1 cellular context compared by ENCODE assay signal in the genomic region with DNA sequence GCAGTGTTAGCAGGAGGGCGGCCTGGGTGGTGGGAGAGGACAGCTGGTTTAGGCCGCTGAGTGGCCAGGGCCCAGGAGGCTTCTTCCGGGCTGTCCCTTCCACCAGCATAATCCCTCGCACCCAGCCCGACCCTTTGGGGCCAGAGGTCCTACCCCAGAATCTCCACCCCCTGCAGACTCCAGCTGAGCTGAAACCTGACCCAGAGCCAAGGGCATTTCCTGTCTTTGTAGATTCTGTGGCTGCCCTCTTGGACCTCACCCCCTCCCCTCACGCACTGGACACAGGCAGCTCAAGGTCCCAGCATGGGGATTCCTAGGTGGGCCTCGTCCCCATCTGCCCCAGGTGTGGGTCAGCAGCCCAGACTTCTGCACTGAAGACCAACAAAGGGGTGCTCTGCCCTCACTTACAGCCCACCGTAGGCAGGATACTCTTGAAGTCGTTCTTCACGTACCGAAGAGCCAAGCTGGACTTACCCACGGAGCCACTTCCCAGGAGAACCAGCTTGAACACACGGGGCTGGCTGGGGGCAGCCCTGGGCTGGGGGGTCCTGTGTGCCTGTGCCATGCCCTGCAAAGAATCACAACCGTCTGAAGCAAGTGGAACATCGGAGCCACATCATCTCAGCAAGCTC.
A peak's percentile ranks its signal among the peaks of the same experiment; 100 is the strongest.
TF ChIP-seq lines count a peak whose summit lies in the region.

No MANE protein-coding gene starts in this region.

TF ChIP-seq in HepG2, 621 proteins besides CTCF, POLR2A, EP300 and RAD21 (continued from another document and continues in another):
- TF ChIP-seq AGO1 (IDR thresholded peaks at IDR 0.05; ENCODE audit: low read depth, low read length, poor library complexity, severe bottlenecking) = no peak
- no peak for TF ChIP-seq ZFYVE20 (CRISPR knock-in tag; IDR thresholded peaks at IDR 0.05; ENCODE audit: borderline replicate concordance, low read depth)
- peak; percentile 91 for TF ChIP-seq MAF1 (CRISPR knock-in tag; IDR thresholded peaks at IDR 0.05; ENCODE audit: borderline replicate concordance)
- peak; percentile 96 for TF ChIP-seq NCOR1 (IDR thresholded peaks at IDR 0.05; ENCODE audit: borderline replicate concordance, low read length)
- TF ChIP-seq, protein P1, sequence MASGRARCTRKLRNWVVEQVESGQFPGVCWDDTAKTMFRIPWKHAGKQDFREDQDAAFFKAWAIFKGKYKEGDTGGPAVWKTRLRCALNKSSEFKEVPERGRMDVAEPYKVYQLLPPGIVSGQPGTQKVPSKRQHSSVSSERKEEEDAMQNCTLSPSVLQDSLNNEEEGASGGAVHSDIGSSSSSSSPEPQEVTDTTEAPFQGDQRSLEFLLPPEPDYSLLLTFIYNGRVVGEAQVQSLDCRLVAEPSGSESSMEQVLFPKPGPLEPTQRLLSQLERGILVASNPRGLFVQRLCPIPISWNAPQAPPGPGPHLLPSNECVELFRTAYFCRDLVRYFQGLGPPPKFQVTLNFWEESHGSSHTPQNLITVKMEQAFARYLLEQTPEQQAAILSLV (CRISPR knock-in tag; IDR thresholded peaks at IDR 0.05; ENCODE audit: borderline replicate concordance) = peak; percentile 62
- no peak for TF ChIP-seq RFX5 (IDR thresholded peaks at IDR 0.05; ENCODE audit: low read depth, low read length)
- TF ChIP-seq ZBTB42 (CRISPR knock-in tag; IDR thresholded peaks at IDR 0.05) = 0 out of 2 replicates have a peak, but pooled peaks have one; percentile 47
- TF ChIP-seq DMAP1 (CRISPR knock-in tag; IDR thresholded peaks at IDR 0.05) = peak; percentile 63; the same call in 1 of the 2 replicates
- peak; percentile 90 for TF ChIP-seq MED8 (CRISPR knock-in tag; IDR thresholded peaks at IDR 0.05; ENCODE audit: insufficient replicate concordance)
- TF ChIP-seq U2AF1 (optimal IDR thresholded peaks at IDR 0.05; ENCODE audit: low read depth, low read length) = no peak
- TF ChIP-seq NFIB (CRISPR knock-in tag; IDR thresholded peaks at IDR 0.05; ENCODE audit: borderline replicate concordance) = no peak
- TF ChIP-seq HDAC1 (CRISPR knock-in tag; IDR thresholded peaks at IDR 0.05) = peak; percentile 96
- TF ChIP-seq, protein P2, sequence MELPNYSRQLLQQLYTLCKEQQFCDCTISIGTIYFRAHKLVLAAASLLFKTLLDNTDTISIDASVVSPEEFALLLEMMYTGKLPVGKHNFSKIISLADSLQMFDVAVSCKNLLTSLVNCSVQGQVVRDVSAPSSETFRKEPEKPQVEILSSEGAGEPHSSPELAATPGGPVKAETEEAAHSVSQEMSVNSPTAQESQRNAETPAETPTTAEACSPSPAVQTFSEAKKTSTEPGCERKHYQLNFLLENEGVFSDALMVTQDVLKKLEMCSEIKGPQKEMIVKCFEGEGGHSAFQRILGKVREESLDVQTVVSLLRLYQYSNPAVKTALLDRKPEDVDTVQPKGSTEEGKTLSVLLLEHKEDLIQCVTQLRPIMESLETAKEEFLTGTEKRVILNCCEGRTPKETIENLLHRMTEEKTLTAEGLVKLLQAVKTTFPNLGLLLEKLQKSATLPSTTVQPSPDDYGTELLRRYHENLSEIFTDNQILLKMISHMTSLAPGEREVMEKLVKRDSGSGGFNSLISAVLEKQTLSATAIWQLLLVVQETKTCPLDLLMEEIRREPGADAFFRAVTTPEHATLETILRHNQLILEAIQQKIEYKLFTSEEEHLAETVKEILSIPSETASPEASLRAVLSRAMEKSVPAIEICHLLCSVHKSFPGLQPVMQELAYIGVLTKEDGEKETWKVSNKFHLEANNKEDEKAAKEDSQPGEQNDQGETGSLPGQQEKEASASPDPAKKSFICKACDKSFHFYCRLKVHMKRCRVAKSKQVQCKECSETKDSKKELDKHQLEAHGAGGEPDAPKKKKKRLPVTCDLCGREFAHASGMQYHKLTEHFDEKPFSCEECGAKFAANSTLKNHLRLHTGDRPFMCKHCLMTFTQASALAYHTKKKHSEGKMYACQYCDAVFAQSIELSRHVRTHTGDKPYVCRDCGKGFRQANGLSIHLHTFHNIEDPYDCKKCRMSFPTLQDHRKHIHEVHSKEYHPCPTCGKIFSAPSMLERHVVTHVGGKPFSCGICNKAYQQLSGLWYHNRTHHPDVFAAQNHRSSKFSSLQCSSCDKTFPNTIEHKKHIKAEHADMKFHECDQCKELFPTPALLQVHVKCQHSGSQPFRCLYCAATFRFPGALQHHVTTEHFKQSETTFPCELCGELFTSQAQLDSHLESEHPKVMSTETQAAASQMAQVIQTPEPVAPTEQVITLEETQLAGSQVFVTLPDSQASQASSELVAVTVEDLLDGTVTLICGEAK (IDR thresholded peaks at IDR 0.05) = no peak
- TF ChIP-seq, protein P2 (CRISPR knock-in tag; IDR thresholded peaks at IDR 0.05) = peak; percentile 57; the same call in 1 of the 2 replicates
- no peak for TF ChIP-seq ZNF282 (IDR thresholded peaks at IDR 0.05; ENCODE audit: partially characterized antibody)
- TF ChIP-seq, protein P3, sequence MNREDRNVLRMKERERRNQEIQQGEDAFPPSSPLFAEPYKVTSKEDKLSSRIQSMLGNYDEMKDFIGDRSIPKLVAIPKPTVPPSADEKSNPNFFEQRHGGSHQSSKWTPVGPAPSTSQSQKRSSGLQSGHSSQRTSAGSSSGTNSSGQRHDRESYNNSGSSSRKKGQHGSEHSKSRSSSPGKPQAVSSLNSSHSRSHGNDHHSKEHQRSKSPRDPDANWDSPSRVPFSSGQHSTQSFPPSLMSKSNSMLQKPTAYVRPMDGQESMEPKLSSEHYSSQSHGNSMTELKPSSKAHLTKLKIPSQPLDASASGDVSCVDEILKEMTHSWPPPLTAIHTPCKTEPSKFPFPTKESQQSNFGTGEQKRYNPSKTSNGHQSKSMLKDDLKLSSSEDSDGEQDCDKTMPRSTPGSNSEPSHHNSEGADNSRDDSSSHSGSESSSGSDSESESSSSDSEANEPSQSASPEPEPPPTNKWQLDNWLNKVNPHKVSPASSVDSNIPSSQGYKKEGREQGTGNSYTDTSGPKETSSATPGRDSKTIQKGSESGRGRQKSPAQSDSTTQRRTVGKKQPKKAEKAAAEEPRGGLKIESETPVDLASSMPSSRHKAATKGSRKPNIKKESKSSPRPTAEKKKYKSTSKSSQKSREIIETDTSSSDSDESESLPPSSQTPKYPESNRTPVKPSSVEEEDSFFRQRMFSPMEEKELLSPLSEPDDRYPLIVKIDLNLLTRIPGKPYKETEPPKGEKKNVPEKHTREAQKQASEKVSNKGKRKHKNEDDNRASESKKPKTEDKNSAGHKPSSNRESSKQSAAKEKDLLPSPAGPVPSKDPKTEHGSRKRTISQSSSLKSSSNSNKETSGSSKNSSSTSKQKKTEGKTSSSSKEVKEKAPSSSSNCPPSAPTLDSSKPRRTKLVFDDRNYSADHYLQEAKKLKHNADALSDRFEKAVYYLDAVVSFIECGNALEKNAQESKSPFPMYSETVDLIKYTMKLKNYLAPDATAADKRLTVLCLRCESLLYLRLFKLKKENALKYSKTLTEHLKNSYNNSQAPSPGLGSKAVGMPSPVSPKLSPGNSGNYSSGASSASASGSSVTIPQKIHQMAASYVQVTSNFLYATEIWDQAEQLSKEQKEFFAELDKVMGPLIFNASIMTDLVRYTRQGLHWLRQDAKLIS (CRISPR knock-in tag; IDR thresholded peaks at IDR 0.05) = no peak
- no peak for TF ChIP-seq CHD2 (IDR thresholded peaks at IDR 0.05; ENCODE audit: low read depth, low read length)
- 0 out of 2 replicates have a peak, but pooled peaks have one; percentile 34 for TF ChIP-seq ZSCAN12 (CRISPR knock-in tag; IDR thresholded peaks at IDR 0.05)
- TF ChIP-seq KLF13 (CRISPR knock-in tag; IDR thresholded peaks at IDR 0.05) = peak; percentile 40; the same call in 1 of the 2 replicates
- peak; percentile 97 for TF ChIP-seq MEF2D (CRISPR knock-in tag; IDR thresholded peaks at IDR 0.05)
- TF ChIP-seq RXRA (CRISPR knock-in tag; IDR thresholded peaks at IDR 0.05) = peak; percentile 98
- TF ChIP-seq RNF2 (conservative IDR thresholded peaks at IDR 0.05; ENCODE audit: low read depth) = 0 out of 2 replicates have a peak, but pooled peaks have one; percentile 22
- no peak for TF ChIP-seq POLR2AphosphoS5 (IDR thresholded peaks at IDR 0.05; ENCODE audit: low read depth, low read length)
- peak; percentile 100 for TF ChIP-seq HIVEP1 (CRISPR knock-in tag; IDR thresholded peaks at IDR 0.05)
- TF ChIP-seq ZNF354B (CRISPR knock-in tag; IDR thresholded peaks at IDR 0.05) = no peak
- 0 out of 2 replicates have a peak, but pooled peaks have one; percentile 50 for TF ChIP-seq CHCHD3 (CRISPR knock-in tag; IDR thresholded peaks at IDR 0.05)
- no peak for TF ChIP-seq NPAS2 (CRISPR knock-in tag; IDR thresholded peaks at IDR 0.05; ENCODE audit: borderline replicate concordance)
- 0 out of 2 replicates have a peak, but pooled peaks have one; percentile 79 for TF ChIP-seq THYN1 (CRISPR knock-in tag; IDR thresholded peaks at IDR 0.05; ENCODE audit: borderline replicate concordance, low read depth)
- no peak for TF ChIP-seq ZNF382 (CRISPR knock-in tag; IDR thresholded peaks at IDR 0.05; ENCODE audit: borderline replicate concordance)
- no peak for TF ChIP-seq SP1 (IDR thresholded peaks at IDR 0.05)
- no peak for TF ChIP-seq SP1 (CRISPR knock-in tag; IDR thresholded peaks at IDR 0.05)
- TF ChIP-seq TBP (CRISPR knock-in tag; IDR thresholded peaks at IDR 0.05) = no peak
- TF ChIP-seq SAP130 (CRISPR knock-in tag; IDR thresholded peaks at IDR 0.05; ENCODE audit: low read depth) = peak; percentile 97
- TF ChIP-seq, protein P4, sequence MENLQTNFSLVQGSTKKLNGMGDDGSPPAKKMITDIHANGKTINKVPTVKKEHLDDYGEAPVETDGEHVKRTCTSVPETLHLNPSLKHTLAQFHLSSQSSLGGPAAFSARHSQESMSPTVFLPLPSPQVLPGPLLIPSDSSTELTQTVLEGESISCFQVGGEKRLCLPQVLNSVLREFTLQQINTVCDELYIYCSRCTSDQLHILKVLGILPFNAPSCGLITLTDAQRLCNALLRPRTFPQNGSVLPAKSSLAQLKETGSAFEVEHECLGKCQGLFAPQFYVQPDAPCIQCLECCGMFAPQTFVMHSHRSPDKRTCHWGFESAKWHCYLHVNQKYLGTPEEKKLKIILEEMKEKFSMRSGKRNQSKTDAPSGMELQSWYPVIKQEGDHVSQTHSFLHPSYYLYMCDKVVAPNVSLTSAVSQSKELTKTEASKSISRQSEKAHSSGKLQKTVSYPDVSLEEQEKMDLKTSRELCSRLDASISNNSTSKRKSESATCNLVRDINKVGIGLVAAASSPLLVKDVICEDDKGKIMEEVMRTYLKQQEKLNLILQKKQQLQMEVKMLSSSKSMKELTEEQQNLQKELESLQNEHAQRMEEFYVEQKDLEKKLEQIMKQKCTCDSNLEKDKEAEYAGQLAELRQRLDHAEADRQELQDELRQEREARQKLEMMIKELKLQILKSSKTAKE (CRISPR knock-in tag; IDR thresholded peaks at IDR 0.05; ENCODE audit: borderline replicate concordance) = peak; percentile 100
- no peak for TF ChIP-seq MAFF (IDR thresholded peaks at IDR 0.05; ENCODE audit: low read depth, low read length)
- TF ChIP-seq ZNF34 (CRISPR knock-in tag; IDR thresholded peaks at IDR 0.05; ENCODE audit: borderline replicate concordance) = no peak
- TF ChIP-seq ZNF180 (CRISPR knock-in tag; IDR thresholded peaks at IDR 0.05; ENCODE audit: borderline replicate concordance, low read depth) = no peak
- TF ChIP-seq ZNF543 (CRISPR knock-in tag; IDR thresholded peaks at IDR 0.05) = no peak
- peak; percentile 89 for TF ChIP-seq NR2C2 (CRISPR knock-in tag; IDR thresholded peaks at IDR 0.05; ENCODE audit: borderline replicate concordance)
- no peak for TF ChIP-seq ZNF562 (CRISPR knock-in tag; IDR thresholded peaks at IDR 0.05; ENCODE audit: borderline replicate concordance)
- peak; percentile 79; the same call in 1 of the 2 replicates for TF ChIP-seq ZKSCAN8 (CRISPR knock-in tag; IDR thresholded peaks at IDR 0.05; ENCODE audit: borderline replicate concordance)
- TF ChIP-seq ZBTB3 (CRISPR knock-in tag; IDR thresholded peaks at IDR 0.05; ENCODE audit: borderline replicate concordance, low read depth) = no peak
- no peak for TF ChIP-seq ZNF720 (CRISPR knock-in tag; IDR thresholded peaks at IDR 0.05)
- peak; percentile 75; the same call in 1 of the 2 replicates for TF ChIP-seq FOXC1 (CRISPR knock-in tag; IDR thresholded peaks at IDR 0.05; ENCODE audit: borderline replicate concordance)
- peak; percentile 88 for TF ChIP-seq ELF4 (CRISPR knock-in tag; IDR thresholded peaks at IDR 0.05; ENCODE audit: borderline replicate concordance)
- peak; percentile 96 for TF ChIP-seq ZNF350 (CRISPR knock-in tag; IDR thresholded peaks at IDR 0.05; ENCODE audit: borderline replicate concordance, low read depth)
- no peak for TF ChIP-seq ZNF660 (CRISPR knock-in tag; IDR thresholded peaks at IDR 0.05; ENCODE audit: borderline replicate concordance, low read depth)
- TF ChIP-seq ZNF883 (CRISPR knock-in tag; IDR thresholded peaks at IDR 0.05; ENCODE audit: not compliant biosample characterization) = peak; percentile 81
- TF ChIP-seq ZNF777 (CRISPR knock-in tag; IDR thresholded peaks at IDR 0.05) = no peak
- TF ChIP-seq GABPB1 (CRISPR knock-in tag; IDR thresholded peaks at IDR 0.05) = peak; percentile 83
